Comparison of ENCODE assay signal across 3 cellular contexts in genomic region chr17:4744999-4745969, GRCh38.
TF ChIP-seq lines count a peak whose summit lies in the region.

No MANE protein-coding gene starts in this region.

TF ChIP-seq in SK-N-SH, 30 proteins besides CTCF, POLR2A, EP300 and RAD21 (continued from another document):
- TF ChIP-seq RFX5 (IDR thresholded peaks at IDR 0.05; ENCODE audit: low read length) (no peak), FOXM1 (IDR thresholded peaks at IDR 0.05; ENCODE audit: low read depth) (no peak), TCF12 (IDR thresholded peaks at IDR 0.05) (no peak), ZBTB33 (IDR thresholded peaks at IDR 0.05; ENCODE audit: borderline replicate concordance, low read depth) (no peak)

TF ChIP-seq in SK-N-SH treated with all-trans-retinoic acid at 6 μM for 48 hours, 23 proteins besides CTCF, POLR2A, EP300 and RAD21:
- TF ChIP-seq CREB5 (CRISPR knock-in tag; IDR thresholded peaks at IDR 0.05; ENCODE audit: low read depth), result no peak
- TF ChIP-seq GLIS3 (CRISPR knock-in tag; IDR thresholded peaks at IDR 0.05), result no peak
- TF ChIP-seq TSHZ2 (CRISPR knock-in tag; IDR thresholded peaks at IDR 0.05), result no peak
- no peak for TF ChIP-seq ZC3H10 (CRISPR knock-in tag; IDR thresholded peaks at IDR 0.05)
- no peak for TF ChIP-seq CSRNP3 (CRISPR knock-in tag; IDR thresholded peaks at IDR 0.05)
- no peak for TF ChIP-seq SNAI2 (CRISPR knock-in tag; IDR thresholded peaks at IDR 0.05)
- TF ChIP-seq CSDC2 (CRISPR knock-in tag; IDR thresholded peaks at IDR 0.05), result no peak

TF ChIP-seq in WTC11, 78 proteins besides CTCF, POLR2A, EP300 and RAD21 (continued from another document):
- TF ChIP-seq FOXP4 (CRISPR knock-in tag; IDR thresholded peaks at IDR 0.05) (no peak), GABPB1 (CRISPR knock-in tag; IDR thresholded peaks at IDR 0.05) (no peak), SP1 (CRISPR knock-in tag; conservative IDR thresholded peaks at IDR 0.05) (peak; percentile 68), AFF4 (CRISPR knock-in tag; IDR thresholded peaks at IDR 0.05; ENCODE audit: borderline replicate concordance) (no peak), MLX (CRISPR knock-in tag; IDR thresholded peaks at IDR 0.05) (no peak), RORB (CRISPR knock-in tag; IDR thresholded peaks at IDR 0.05) (no peak), KAT7 (CRISPR knock-in tag; IDR thresholded peaks at IDR 0.05; ENCODE audit: borderline replicate concordance) (no peak), ZNF423 (CRISPR knock-in tag; IDR thresholded peaks at IDR 0.05) (peak; percentile 97)
